Comparison of ENCODE assay signal across 9 cellular contexts in genomic region chr13:51803018-51803417, GRCh38. TPM values are rescaled to one million over a fixed set of nuclear protein-coding genes. Genes with fewer than 3 reads are reported as not detected.
DNase-seq lines count a peak whose midpoint lies in the region; ATAC-seq and TF ChIP-seq lines count a peak whose summit lies in the region.
"Had no signal": no experiment of that assay in that cellular context is flagged by ENCODE, and none has a peak within 500 bp of the region (broad histone marks: within the 10 kb centered on the region; RNA-seq: fewer than 3 reads in every experiment).

No MANE protein-coding gene starts in this region.

- peak overlapping the region; percentile 81 for H3K4me2 ChIP-seq in mammary epithelial cell (ENCODE audit: insufficient read depth, low read depth, low read length)

- no peak for DNase-seq in AG10803 (ENCODE audit: low read depth)
- no peak for DNase-seq in mammary epithelial cell
- DNase-seq in germinal center (ENCODE audit: low spot score), result no peak
- no peak for DNase-seq in GDM1 (lab: John Stamatoyannopoulos, UW)
- DNase-seq in NCI-H1105 treated with DMSO at 0.1 percent for 48 hours (lab: John Stamatoyannopoulos, UW), result no peak

- no peaks in the 10 kb centered on the region for H3K9me3 ChIP-seq in HUES48 (ENCODE audit: control insufficient read depth, insufficient read depth, low read length)
- H3K9me3 ChIP-seq in mammary epithelial cell (replicated peaks; ENCODE audit: insufficient read depth, low read length), result no peaks in the 10 kb centered on the region
- no peaks in the 10 kb centered on the region for H3K9me3 ChIP-seq in mesodermal cell (ENCODE audit: control insufficient read depth, low read length)

- WGBS in mammary epithelial cell (ENCODE audit: low coverage, missing lambda C conversion rate), result 29% methylated on average over 5 of the region's 5 CpGs
- 49 to 64% methylated on average over 3 to 4 of the region's 5 CpGs for WGBS in mesodermal cell (ENCODE audit: insufficient coverage in 2 of 2), 2 experiments

- H3K4me3 ChIP-seq in AG10803 (ENCODE audit: low read length) (peak overlapping the region; percentile 82), HUES48 (ENCODE audit: low read depth, low read length) (peak overlapping the region; percentile 79), mammary epithelial cell (replicated peaks in 1 of 3; ENCODE audit: insufficient read depth in 1 of 3, low read depth in 2 of 3, low read length in 3 of 3) (peak overlapping the region; percentile 73 to 84 (median 75)), mesodermal cell (ENCODE audit: extremely low read depth, insufficient read depth, low read length, poor library complexity, severe bottlenecking) (peak overlapping the region; percentile 65)

- H3K79me2 ChIP-seq in mammary epithelial cell (ENCODE audit: insufficient read depth, low read length), result no peaks in the 10 kb centered on the region

- H3K4me1 ChIP-seq in HUES48 (ENCODE audit: control insufficient read depth, insufficient read depth, low read length), result peaks cover 33% of the 10 kb centered on the region
- peaks cover 22% of the 10 kb centered on the region for H3K4me1 ChIP-seq in mammary epithelial cell (ENCODE audit: insufficient read depth, low read length)
- H3K4me1 ChIP-seq in mesodermal cell (ENCODE audit: control insufficient read depth, insufficient read depth, low read length, poor library complexity, severe bottlenecking), result peaks cover 17% of the 10 kb centered on the region

- no peak for ATAC-seq in HG03139 (IDR thresholded peaks at IDR 0.05; ENCODE audit: unreplicated experiment)

- H2AFZ ChIP-seq in mammary epithelial cell (ENCODE audit: low read depth, low read length), result peak overlapping the region; percentile 82

- H3K36me3 ChIP-seq in HUES48 (ENCODE audit: control insufficient read depth, insufficient read depth, low read length), result no peaks in the 10 kb centered on the region
- no peaks in the 10 kb centered on the region for H3K36me3 ChIP-seq in mammary epithelial cell (ENCODE audit: insufficient read depth, low read length)
- no peaks in the 10 kb centered on the region for H3K36me3 ChIP-seq in mesodermal cell (ENCODE audit: control insufficient read depth, insufficient read depth, low read length)

- no peak for TF ChIP-seq CTCF in AG10803 (conservative IDR thresholded peaks at IDR 0.05; ENCODE audit: low read length)
- TF ChIP-seq CTCF in mammary epithelial cell (conservative IDR thresholded peaks at IDR 0.05 in 1 of 2, IDR thresholded peaks at IDR 0.05 in 1 of 2; ENCODE audit: extremely low read depth in 1 of 2, insufficient read depth in 1 of 2, low read depth in 1 of 2, low read length in 2 of 2), result no peak

- no peaks in the 10 kb centered on the region for H4K20me1 ChIP-seq in mammary epithelial cell (ENCODE audit: insufficient read depth, low read length)

- dilution Hi-C loops in mammary epithelial cell (cut with HindIII; ENCODE audit: low sequenced_read_pairs), result no loop called here

- TSS peak; percentile 72 for BruUV-seq in mammary epithelial cell (replicated peaks; lab: Mats Ljungman, UMichigan)

- in situ Hi-C loops in mammary epithelial cell (cut with MboI; ENCODE audit: low sequenced_read_pairs in 2 of 2), result loop anchor here in 1 of 2 donors (10.0 kb wide), 1 partner anchor 322 kb away; the partner anchor contains the start of gene NEK5

- CTCF ChIA-PET in mammary epithelial cell (lab: Charles Lee; ENCODE audit: low non-redundant PET), result interaction anchor here (0.9 to 1.1 kb wide), 2 partner anchors 358 to 677 kb away, joined by 3 to 5 read pairs; no protein-coding TSS in a partner anchor

- H3K27me3 ChIP-seq in HUES48 (ENCODE audit: control insufficient read depth, insufficient read depth, low read length) (no peaks in the 10 kb centered on the region), mammary epithelial cell (ENCODE audit: insufficient read depth, low read length) (no peaks in the 10 kb centered on the region)

- H3K27ac ChIP-seq in HUES48 (ENCODE audit: low read depth, low read length) (peak overlapping the region; percentile 86), mammary epithelial cell (ENCODE audit: insufficient read depth, low read depth, low read length) (peak overlapping the region; percentile 87), mesodermal cell (ENCODE audit: low read depth, low read length, severe bottlenecking) (peak overlapping the region; percentile 94)

- intact Hi-C loops in mammary epithelial cell (cut with micrococcal nuclease), result loop anchor here (5.0 kb wide), 2 partner anchors 161 to 399 kb away; no protein-coding TSS in a partner anchor

- H3K9ac ChIP-seq in HUES48 (ENCODE audit: low read depth, low read length) (peak overlapping the region; percentile 95; the same call in 1 of the 2 replicates), mammary epithelial cell (ENCODE audit: insufficient read depth, low read length) (peak overlapping the region; percentile 85)

RNA-seq across cellular contexts. Expression of gene DHRS12, which starts 0.9 kb away (rescaled TPM):
- 1 to 10 TPM; 5.5 to 8.7 TPM for total RNA-seq in mammary epithelial cell
- 4.0 TPM for polyA plus RNA-seq in mammary epithelial cell
- not detected for polyA minus RNA-seq in mammary epithelial cell
- 10.1 TPM for polyA plus RNA-seq in mesodermal cell (2013, experiment 1 of 2)
- 9.7 TPM for polyA plus RNA-seq in mesodermal cell (2013, experiment 2 of 2)

RNA-seq across cellular contexts. Expression of gene TMEM272, which starts 42.0 kb away (rescaled TPM):
- not detected for total RNA-seq in mammary epithelial cell
- polyA plus RNA-seq in mammary epithelial cell, result not detected
- not detected for polyA minus RNA-seq in mammary epithelial cell
- polyA plus RNA-seq in mesodermal cell (2013, experiment 1 of 2), result 0.07 TPM
- 0.10 TPM for polyA plus RNA-seq in mesodermal cell (2013, experiment 2 of 2)

RNA-seq across cellular contexts. Expression of gene CCDC70, which starts 58.8 kb away (rescaled TPM):
- total RNA-seq in mammary epithelial cell, result not detected
- not detected for polyA plus RNA-seq in mammary epithelial cell
- not detected for polyA minus RNA-seq in mammary epithelial cell
- polyA plus RNA-seq in mesodermal cell (2013, experiment 1 of 2), result not detected
- polyA plus RNA-seq in mesodermal cell (2013, experiment 2 of 2), result not detected
- total RNA-seq: left cardiac atrium had no signal
